In genomic region chr13:46663216-46663615, GRCh38 we compare ENCODE assay signal across 14 cellular contexts.
DNase-seq lines count a peak whose midpoint lies in the region; ATAC-seq and TF ChIP-seq lines count a peak whose summit lies in the region.
"Had no signal": no experiment of that assay in that cellular context is flagged by ENCODE, and none has a peak within 500 bp of the region (broad histone marks: within the 10 kb centered on the region; RNA-seq: fewer than 3 reads in every experiment).

No MANE protein-coding gene starts in this region.

- H3K9me3 ChIP-seq in CD4-positive, alpha-beta memory T cell (ENCODE audit: control insufficient read depth in 1 of 2, low read length in 2 of 2) = no peaks in the 10 kb centered on the region
- no peaks in the 10 kb centered on the region for H3K9me3 ChIP-seq in muscle layer of duodenum (ENCODE audit: control insufficient read depth in 1 of 2, low read length in 2 of 2)
- H3K9me3 ChIP-seq: heart right ventricle had no signal

- POLR2A ChIA-PET in CD4-positive, alpha-beta memory T cell (lab: Charles Lee; ENCODE audit: partially characterized antibody) = no interaction called here
- POLR2A ChIA-PET in activated CD4-positive, alpha-beta T cell treated with anti-CD3 and anti-CD28 coated beads for 36 hours (lab: Charles Lee) = interaction anchor here (0.5 kb wide), 1 partner anchor 16 kb away, joined by 7 read pairs; no protein-coding TSS in a partner anchor

- ATAC-seq in HG03280 (IDR thresholded peaks at IDR 0.05; ENCODE audit: unreplicated experiment) = peak; percentile 37
- no peak for ATAC-seq in activated CD4-positive, alpha-beta T cell treated with anti-CD3 and anti-CD28 coated beads for 36 hours

- no peak for TF ChIP-seq POLR2A in lower leg skin (IDR thresholded peaks at IDR 0.05)

- intact Hi-C loops in CD4-positive, alpha-beta memory T cell (cut with micrococcal nuclease) = no loop called here
- intact Hi-C loops in lower leg skin (cut with DNase I; ENCODE audit: low total_unique reads) = no loop called here
- intact Hi-C loops in activated CD4-positive, alpha-beta T cell treated with anti-CD3 and anti-CD28 coated beads for 36 hours (cut with DNase I, micrococcal nuclease) = no loop called here

- CTCF ChIA-PET in CD4-positive, alpha-beta memory T cell (lab: Charles Lee; ENCODE audit: partially characterized antibody) = no interaction called here
- CTCF ChIA-PET in activated CD4-positive, alpha-beta T cell treated with anti-CD3 and anti-CD28 coated beads for 36 hours (lab: Charles Lee) = interaction anchor here (0.7 to 1.2 kb wide), 4 partner anchors 19 to 119 kb away, joined by 3 read pairs; no protein-coding TSS in a partner anchor

- H3K9me3 Mint-ChIP-seq in CD4-positive, alpha-beta memory T cell = no peaks in the 10 kb centered on the region
- H3K9me3 Mint-ChIP-seq in activated CD4-positive, alpha-beta T cell treated with anti-CD3 and anti-CD28 coated beads for 36 hours (ENCODE audit: low read depth) = no peaks in the 10 kb centered on the region

- 24% methylated on average over 1 of the region's 1 CpG for WGBS in lower leg skin, 2 donors

- H3K27ac ChIP-seq in CD4-positive, alpha-beta memory T cell (ENCODE audit: low read depth, low read length) = no peak overlapping the region
- H3K27ac ChIP-seq in muscle layer of duodenum (ENCODE audit: low read length) = peak overlapping the region; percentile 27
- H3K27ac ChIP-seq in caudate nucleus (ENCODE audit: low read depth, low read length) = no peak overlapping the region
- H3K27ac ChIP-seq: BLaER1, SK-N-MC had no signal

- H3K36me3 ChIP-seq in CD4-positive, alpha-beta memory T cell (ENCODE audit: insufficient read depth, low read length) = no peaks in the 10 kb centered on the region
- H3K36me3 ChIP-seq in muscle layer of duodenum (ENCODE audit: control insufficient read depth in 1 of 2, insufficient read depth in 2 of 2, low read length in 2 of 2) = no peaks in the 10 kb centered on the region
- H3K36me3 ChIP-seq: heart right ventricle had no signal

- in situ Hi-C loops in GM13977 (cut with MboI; ENCODE audit: low pct_unique_long_range_greater_than_20kb, low sequenced_read_pairs, unreplicated experiment) = no loop called here

- peaks cover 41% of the 10 kb centered on the region for H3K4me1 ChIP-seq in CD4-positive, alpha-beta memory T cell (ENCODE audit: insufficient read depth, low read length)
- peaks cover 34 to 35% of the 10 kb centered on the region in 2 donors for H3K4me1 ChIP-seq in muscle layer of duodenum (ENCODE audit: control insufficient read depth in 1 of 2, insufficient read depth in 2 of 2, low read length in 2 of 2)

- no peaks in the 10 kb centered on the region for H3K27me3 ChIP-seq in CD4-positive, alpha-beta memory T cell (ENCODE audit: insufficient read depth, low read length)
- no peaks in the 10 kb centered on the region for H3K27me3 ChIP-seq in muscle layer of duodenum (ENCODE audit: low read depth, low read length)
- H3K27me3 ChIP-seq: BLaER1, heart right ventricle had no signal

- no peak for DNase-seq in CD4-positive, alpha-beta memory T cell
- DNase-seq in dermis microvascular lymphatic vessel endothelial cell (ENCODE audit: low read depth in 2 of 2) (peak; percentile 76 to 81), caudate nucleus (lab: John Stamatoyannopoulos, UW) (no peak), lower leg skin (ENCODE audit: low spot score in 2 of 2) (no peak), GM13977 (ENCODE audit: low spot score) (no peak)
- DNase-seq in activated CD4-positive, alpha-beta T cell treated with anti-CD3 and anti-CD28 coated beads for 36 hours = no peak
- DNase-seq: activated CD4-positive, CD25-positive, alpha-beta regulatory T cell; activated T-cell treated with anti-CD3 and anti-CD28 coated beads, Interleukin-2, amount 50 U/mL, for 1 hour; heart right ventricle; stimulated activated CD4-positive, alpha-beta T cell treated with anti-CD3 and anti-CD28 coated beads, Interleukin-4, amount 100 ng/mL, for 4 hours had no signal

- TF ChIP-seq CTCF in lower leg skin (IDR thresholded peaks at IDR 0.05) = no peak
- TF ChIP-seq CTCF in GM13977 (IDR thresholded peaks at IDR 0.05; ENCODE audit: extremely low read depth, insufficient read depth, missing control alignments) = no peak

- H3K27me3 Mint-ChIP-seq in CD4-positive, alpha-beta memory T cell = no peaks in the 10 kb centered on the region
- H3K27me3 Mint-ChIP-seq in activated CD4-positive, alpha-beta T cell treated with anti-CD3 and anti-CD28 coated beads for 36 hours = no peaks in the 10 kb centered on the region

- H3K36me3 Mint-ChIP-seq in CD4-positive, alpha-beta memory T cell = peaks cover 2 to 13% of the 10 kb centered on the region in 2 donors
- peaks cover 3% of the 10 kb centered on the region for H3K36me3 Mint-ChIP-seq in activated CD4-positive, alpha-beta T cell treated with anti-CD3 and anti-CD28 coated beads for 36 hours (ENCODE audit: low read depth)

- peak overlapping the region in 4 of 7 donors; percentile 3 to 50 (median 26) for H3K27ac Mint-ChIP-seq in CD4-positive, alpha-beta memory T cell
- no peak overlapping the region for H3K27ac Mint-ChIP-seq in activated CD4-positive, alpha-beta T cell treated with anti-CD3 and anti-CD28 coated beads for 36 hours

- H3K4me3 Mint-ChIP-seq in CD4-positive, alpha-beta memory T cell = no peak overlapping the region
- H3K4me3 Mint-ChIP-seq in activated CD4-positive, alpha-beta T cell treated with anti-CD3 and anti-CD28 coated beads for 36 hours = no peak overlapping the region

- peaks cover 34 to 62% (median 44%) of the 10 kb centered on the region in 4 donors for H3K4me1 Mint-ChIP-seq in CD4-positive, alpha-beta memory T cell
- peaks cover 42% of the 10 kb centered on the region for H3K4me1 Mint-ChIP-seq in activated CD4-positive, alpha-beta T cell treated with anti-CD3 and anti-CD28 coated beads for 36 hours

- no peak overlapping the region for H3K4me3 ChIP-seq in CD4-positive, alpha-beta memory T cell (ENCODE audit: low read length in 2 of 2)
- H3K4me3 ChIP-seq in muscle layer of duodenum (ENCODE audit: low read depth in 1 of 2, low read length in 2 of 2) (no peak overlapping the region), lower leg skin (ENCODE audit: low read depth, poor library complexity, severe bottlenecking) (no peak overlapping the region)
- H3K4me3 ChIP-seq: BLaER1, heart right ventricle, SK-N-MC had no signal

Comparison
In these comparisons a context has a peak if more than half of its experiments do, and no peak if none do; other contexts are left out.
1. DNase-seq: peak in dermis microvascular lymphatic vessel endothelial cell (2 of 2); none in CD4-positive, alpha-beta memory T cell (0 of 5), caudate nucleus (0 of 61), lower leg skin (0 of 2), GM13977 (single experiment) and activated CD4-positive, alpha-beta T cell treated with anti-CD3 and anti-CD28 coated beads for 36 hours (single experiment).